In genomic region chr9:90953805-90954204, GRCh38 we compare ENCODE assay signal across 23 cellular contexts.
DNase-seq lines count a peak whose midpoint lies in the region; ATAC-seq and TF ChIP-seq lines count a peak whose summit lies in the region.
"Had no signal": no experiment of that assay in that cellular context is flagged by ENCODE, and none has a peak within 500 bp of the region (broad histone marks: within the 10 kb centered on the region; RNA-seq: fewer than 3 reads in every experiment).

No MANE protein-coding gene starts in this region.

- H3K79me1 ChIP-seq in H9 (ENCODE audit: insufficient read depth, low read depth, low read length, poor library complexity, severe bottlenecking) = no peaks in the 10 kb centered on the region

- H3K4me1 Mint-ChIP-seq in H9 = peaks cover 22 to 29% of the 10 kb centered on the region in 2 experiments
- no peaks in the 10 kb centered on the region for H3K4me1 Mint-ChIP-seq in progenitor cell of endocrine pancreas (ENCODE audit: low read depth)

- no peak overlapping the region for H2AK5ac ChIP-seq in H9 (ENCODE audit: insufficient read length, low read length)

- no peak for DNase-seq in GM06990 (ENCODE audit: extremely low read depth, insufficient read length)
- DNase-seq in H9 = no peak
- no peak for DNase-seq in PC-3
- DNase-seq in progenitor cell of endocrine pancreas (ENCODE audit: low spot score, unreplicated experiment) = no peak
- DNase-seq in epidermal melanocyte (ENCODE audit: insufficient read length, low spot score) = no peak
- DNase-seq: BE2C, Calu3, GF-D8, GOT3, HCEC 1CT, MV-4-11, NCI-H1105 treated with DMSO at 0.1 percent for 48 hours, NCI-H146, NCI-H1930, NCI-H446 treated with DMSO at 0.1 percent for 48 hours, NCI-H526, NCI-H82, Right ventricle myocardium superior, RPMI8226, T-helper 1 cell had no signal

- H2BK15ac ChIP-seq in H9 (ENCODE audit: low read depth, low read length) = no peak overlapping the region

- no peak overlapping the region for H3K23ac ChIP-seq in H9 (ENCODE audit: insufficient read length, low read depth, low read length)

- H3F3A ChIP-seq in PC-3 (ENCODE audit: low read length, unreplicated experiment) = no peaks in the 10 kb centered on the region

- H2BK120ac ChIP-seq in H9 (ENCODE audit: low read depth, low read length, poor library complexity, severe bottlenecking) = no peak overlapping the region

- intact Hi-C loops in PC-3 (cut with micrococcal nuclease) = no loop called here

- peaks cover 6% of the 10 kb centered on the region for H3K27me3 Mint-ChIP-seq in H9 (ENCODE audit: low read depth)
- H3K27me3 Mint-ChIP-seq in progenitor cell of endocrine pancreas = peaks cover 7% of the 10 kb centered on the region

- no peak overlapping the region for H3T11ph ChIP-seq in H9 (ENCODE audit: low read length)

- H4K5ac ChIP-seq in H9 (ENCODE audit: insufficient read length, low read depth, low read length) = no peak overlapping the region

- H3K4me1 ChIP-seq in H9 (ENCODE audit: insufficient read depth, low read length) (no peaks in the 10 kb centered on the region), PC-3 (ENCODE audit: insufficient read depth, low read length) (peaks cover 11% of the 10 kb centered on the region)
- H3K4me1 ChIP-seq: BE2C had no signal

- WGBS in H9 (ENCODE audit: extremely low coverage, insufficient read length, low lambda C conversion rate) = no CpG with 5 or more reads among the region's 3 CpGs

- ATAC-seq in PC-3 = peak; percentile 38; the same call in 1 of the 2 replicates
- ATAC-seq in GM19395 (IDR thresholded peaks at IDR 0.05; ENCODE audit: unreplicated experiment) = no peak
- ATAC-seq in HG02885 (IDR thresholded peaks at IDR 0.05; ENCODE audit: poor library complexity, unreplicated experiment) = no peak

- no peak overlapping the region for H3K4ac ChIP-seq in H9 (ENCODE audit: low read depth, low read length)

- no TSS peak for BruUV-seq in PC-3 (replicated peaks; lab: Mats Ljungman, UMichigan)

- H3K18ac ChIP-seq in H9 (ENCODE audit: insufficient read length, low read depth, low read length) = no peak overlapping the region

- H3K27ac Mint-ChIP-seq in H9 (no peak overlapping the region), progenitor cell of endocrine pancreas (no peak overlapping the region)

- no peak overlapping the region for H2BK20ac ChIP-seq in H9 (ENCODE audit: low read depth, low read length, poor library complexity, severe bottlenecking)

- H3K27ac ChIP-seq in H9 (ENCODE audit: insufficient read length, low read depth, low read length) (no peak overlapping the region), PC-3 (ENCODE audit: low read length) (no peak overlapping the region)

- H4K8ac ChIP-seq in H9 (replicated peaks; ENCODE audit: insufficient read length, low read depth, low read length) = no peak overlapping the region

- no peaks in the 10 kb centered on the region for H3K23me2 ChIP-seq in H9 (ENCODE audit: insufficient read length, low read depth, low read length, poor library complexity, severe bottlenecking)

- H4K91ac ChIP-seq in H9 (ENCODE audit: insufficient read length, low read depth, low read length) = no peak overlapping the region

- H3K79me2 ChIP-seq in H9 (ENCODE audit: insufficient read depth, low read length) = no peaks in the 10 kb centered on the region
- no peaks in the 10 kb centered on the region for H3K79me2 ChIP-seq in PC-3 (ENCODE audit: low read length)

- no peaks in the 10 kb centered on the region; the same call in none of the 2 replicates for H3K27me3 ChIP-seq in GM06990 (replicated peaks; ENCODE audit: control insufficient read depth, insufficient read depth, low read length)
- H3K27me3 ChIP-seq in H9 (ENCODE audit: insufficient read depth, low read length) = no peaks in the 10 kb centered on the region
- H3K27me3 ChIP-seq in PC-3 (ENCODE audit: low read length) = no peaks in the 10 kb centered on the region
- H3K27me3 ChIP-seq: BE2C had no signal

- H2BK5ac ChIP-seq in H9 (ENCODE audit: insufficient read length, low read length) = no peak overlapping the region

- no peaks in the 10 kb centered on the region for H3K9me2 ChIP-seq in PC-3 (replicated peaks; ENCODE audit: low read length)

- H3K4me3 Mint-ChIP-seq in H9 (no peak overlapping the region), progenitor cell of endocrine pancreas (ENCODE audit: low read depth) (no peak overlapping the region)

- no peak overlapping the region for H3K56ac ChIP-seq in H9 (ENCODE audit: insufficient read length, low read depth, low read length)

- H4K20me1 ChIP-seq in H9 (ENCODE audit: control insufficient read depth, insufficient read depth, insufficient read length) = no peaks in the 10 kb centered on the region
- no peaks in the 10 kb centered on the region for H4K20me1 ChIP-seq in PC-3 (ENCODE audit: low read length)

- H2AFZ ChIP-seq in H9 (ENCODE audit: low read length) (no peak overlapping the region), PC-3 (ENCODE audit: low read length) (no peak overlapping the region)

- no peaks in the 10 kb centered on the region for H3K9me3 ChIP-seq in H9 (ENCODE audit: control insufficient read depth, low read depth, low read length)
- no peaks in the 10 kb centered on the region for H3K9me3 ChIP-seq in PC-3 (ENCODE audit: low read length)
- H3K9me3 ChIP-seq: BE2C had no signal

- TF ChIP-seq CTCF in GM06990 (IDR thresholded peaks at IDR 0.05; ENCODE audit: insufficient read depth, low read length, poor library complexity, severe bottlenecking) = peak; percentile 6
- TF ChIP-seq CTCF in H9 (conservative IDR thresholded peaks at IDR 0.05) = peak; percentile 27; the same call in 1 of the 3 replicates
- TF ChIP-seq CTCF in PC-3 (conservative IDR thresholded peaks at IDR 0.05; ENCODE audit: low read depth, low read length) = no peak
- peak; percentile 22 for TF ChIP-seq CTCF in progenitor cell of endocrine pancreas (IDR thresholded peaks at IDR 0.05; ENCODE audit: unreplicated experiment)

- no peak overlapping the region for H3K14ac ChIP-seq in H9 (ENCODE audit: insufficient read depth, low read length)

- H3K4me3 ChIP-seq in GM06990 (replicated peaks; ENCODE audit: low read depth, low read length) (no peak overlapping the region), PC-3 (ENCODE audit: low read length) (no peak overlapping the region)

- CTCF ChIA-PET in PC-3 (lab: Charles Lee) = no interaction called here

- H3K36me3 ChIP-seq in GM06990 (ENCODE audit: control insufficient read depth, insufficient read depth, low read length) (no peaks in the 10 kb centered on the region), PC-3 (ENCODE audit: low read depth, low read length) (no peaks in the 10 kb centered on the region)
- H3K36me3 ChIP-seq: BE2C had no signal

- no peaks in the 10 kb centered on the region; a peak in 1 of 7 replicates for H3K36me3 Mint-ChIP-seq in H9 (ENCODE audit: insufficient read depth in 1 of 3, low read depth in 3 of 3)
- H3K36me3 Mint-ChIP-seq in progenitor cell of endocrine pancreas (ENCODE audit: insufficient read depth) = no peaks in the 10 kb centered on the region
- H3K36me3 Mint-ChIP-seq: IgD-negative memory B cell had no signal

- H3K9me3 Mint-ChIP-seq in H9 (no peaks in the 10 kb centered on the region), progenitor cell of endocrine pancreas (ENCODE audit: low read depth) (no peaks in the 10 kb centered on the region)
- H3K9me3 Mint-ChIP-seq: IgD-negative memory B cell had no signal

- POLR2A ChIA-PET in PC-3 (lab: Charles Lee; ENCODE audit: unreplicated experiment) = no interaction called here

- H3K9ac ChIP-seq in H9 (ENCODE audit: extremely low read depth, insufficient read length, low read length) = no peak overlapping the region
- H3K9ac ChIP-seq in PC-3 (ENCODE audit: low read length) = no peak overlapping the region

- H2BK12ac ChIP-seq in H9 (ENCODE audit: insufficient read length, low read depth, low read length) = no peak overlapping the region

- H3K4me2 ChIP-seq in H9 (ENCODE audit: insufficient read depth, insufficient read length, low read length) (no peak overlapping the region), PC-3 (ENCODE audit: low read length) (no peak overlapping the region)
